In the genomic region with DNA sequence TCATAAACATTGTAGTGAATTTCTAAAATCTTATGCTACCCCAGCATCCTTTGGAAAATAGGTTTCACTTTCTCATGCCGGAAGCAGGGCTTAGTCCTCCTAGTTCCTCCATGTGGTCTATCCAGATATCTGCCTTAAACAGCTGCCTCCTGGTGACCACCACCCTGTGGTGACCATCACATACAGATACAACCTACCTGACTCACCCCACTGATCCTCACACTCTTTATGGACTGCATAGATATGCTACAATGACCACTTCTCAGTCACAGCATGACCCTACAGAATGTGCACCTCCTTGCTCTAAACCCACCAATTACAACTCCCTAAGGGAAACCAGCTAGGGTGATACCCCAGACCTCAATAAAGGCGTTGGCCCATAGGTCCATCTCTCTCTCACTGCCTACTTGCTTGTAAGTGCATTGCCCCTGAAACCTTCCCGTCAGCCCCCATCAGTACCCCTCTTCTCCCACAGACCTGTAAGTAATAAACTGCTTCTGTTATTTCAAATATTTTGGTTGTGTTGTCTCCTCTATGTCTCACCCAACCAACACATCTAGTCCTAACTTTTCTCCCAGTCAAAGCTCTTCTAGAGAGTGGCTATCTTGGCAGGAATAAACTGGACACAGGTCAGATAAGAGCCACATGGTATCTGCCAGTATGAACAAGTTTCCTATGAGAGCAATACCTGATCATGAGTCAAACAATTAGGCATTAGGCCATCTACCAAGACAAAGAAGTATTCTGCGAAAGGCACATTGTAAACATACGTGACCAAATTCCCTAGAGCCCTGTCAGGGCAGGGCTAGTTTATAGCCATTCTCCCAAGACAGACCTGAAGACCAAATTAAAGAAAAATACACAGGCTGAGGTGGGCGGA, we compare ENCODE assay signal across 20 cellular contexts.
"Had no signal": no experiment of that assay in that cellular context is flagged by ENCODE, and none has a peak within 500 bp of the region (broad histone marks: within the 10 kb centered on the region; RNA-seq: fewer than 3 reads in every experiment).

No MANE protein-coding gene starts in this region.

- H3K9ac ChIP-seq: parathyroid adenoma had no signal

- H3K4me3 Mint-ChIP-seq: activated CD4-positive, alpha-beta T cell treated with anti-CD3 and anti-CD28 coated beads, Interleukin-2, amount 10 ng/mL, durations not matched to agents 7 days and 5 days; activated CD8-positive, alpha-beta T cell treated with anti-CD3 and anti-CD28 coated beads, Interleukin-2, amount 10 ng/mL, durations not matched to agents 7 days and 5 days; activated T-cell treated with anti-CD3 and anti-CD28 coated beads, Interleukin-2, amount 50 U/mL, for 72 hours; naive thymus-derived CD8-positive, alpha-beta T cell; type B pancreatic cell had no signal

- H3K79me2 ChIP-seq: parathyroid adenoma had no signal

- H3K36me3 ChIP-seq: brain microvascular endothelial cell, right lobe of liver, stomach had no signal

- H3K27me3 ChIP-seq: brain microvascular endothelial cell, right lobe of liver had no signal

- H3K27me3 Mint-ChIP-seq: type B pancreatic cell had no signal

- H3K4me1 Mint-ChIP-seq: activated CD4-positive, alpha-beta T cell treated with anti-CD3 and anti-CD28 coated beads, Interleukin-2, amount 10 ng/mL, durations not matched to agents 7 days and 5 days; naive thymus-derived CD8-positive, alpha-beta T cell had no signal

- H2AFZ ChIP-seq: parathyroid adenoma had no signal

- DNase-seq: activated CD4-positive, alpha-beta T cell treated with anti-CD3 and anti-CD28 coated beads, Interleukin-2, amount 10 ng/mL, durations not matched to agents 7 days and 5 days; activated CD8-positive, alpha-beta memory T cell treated with anti-CD3 and anti-CD28 coated beads, Interleukin-2, amount 50 U/mL, for 4 hours; activated CD8-positive, alpha-beta T cell treated with anti-CD3 and anti-CD28 coated beads, Interleukin-2, amount 10 ng/mL, durations not matched to agents 7 days and 5 days; activated effector memory CD4-positive, alpha-beta T cell treated with anti-CD3 and anti-CD28 coated beads, Interleukin-2, amount 50 U/mL, for 16 hours; activated naive CD4-positive, alpha-beta T cell treated with anti-CD3 and anti-CD28 coated beads, Interleukin-2, amount 50 U/mL, for 16 hours; activated T-cell treated with anti-CD3 and anti-CD28 coated beads, Interleukin-2, amount 50 U/mL, for 72 hours; aorta; brain microvascular endothelial cell; left cardiac atrium; mesendoderm; naive thymus-derived CD8-positive, alpha-beta T cell; right lobe of liver; small intestine; stimulated activated CD4-positive, alpha-beta T cell treated with anti-CD3 and anti-CD28 coated beads, Interleukin-15, amount 100 ng/mL, for 24 hours; stimulated activated CD4-positive, alpha-beta T cell treated with anti-CD3 and anti-CD28 coated beads, Interleukin-4, amount 100 ng/mL, for 1 hour; stomach had no signal

- H3K27ac ChIP-seq: brain microvascular endothelial cell, coronary artery, parathyroid adenoma, right lobe of liver, stomach had no signal

- ATAC-seq: activated CD4-positive, CD25-positive, alpha-beta regulatory T cell treated with anti-CD3 and anti-CD28 coated beads, Interleukin-2, amount 50 U/mL, for 24 hours; activated CD8-positive, alpha-beta T cell treated with anti-CD3 and anti-CD28 coated beads, Interleukin-2, amount 10 ng/mL, durations not matched to agents 7 days and 5 days; activated T-cell treated with anti-CD3 and anti-CD28 coated beads, Interleukin-2, amount 50 U/mL, for 72 hours; left cardiac atrium; naive thymus-derived CD8-positive, alpha-beta T cell; right lobe of liver had no signal

- H3K9me3 ChIP-seq: right lobe of liver, stomach had no signal

- H3K27ac Mint-ChIP-seq: activated CD4-positive, alpha-beta T cell treated with anti-CD3 and anti-CD28 coated beads, Interleukin-2, amount 10 ng/mL, durations not matched to agents 7 days and 5 days; activated CD8-positive, alpha-beta T cell treated with anti-CD3 and anti-CD28 coated beads, Interleukin-2, amount 10 ng/mL, durations not matched to agents 7 days and 5 days; activated T-cell treated with anti-CD3 and anti-CD28 coated beads, Interleukin-2, amount 50 U/mL, for 72 hours; naive thymus-derived CD8-positive, alpha-beta T cell; type B pancreatic cell had no signal

- H3K4me1 ChIP-seq: right lobe of liver, stomach had no signal

- H3K4me3 ChIP-seq: coronary artery, right lobe of liver, stomach had no signal
